11 cellular contexts compared by ENCODE assay signal in genomic region chr14:65080954-65081747, GRCh38. TPM values are rescaled to one million over a fixed set of nuclear protein-coding genes. Genes with fewer than 3 reads are reported as not detected.
DNase-seq lines count a peak whose midpoint lies in the region; ATAC-seq and TF ChIP-seq lines count a peak whose summit lies in the region.
"Had no signal": no experiment of that assay in that cellular context is flagged by ENCODE, and none has a peak within 500 bp of the region (broad histone marks: within the 10 kb centered on the region; RNA-seq: fewer than 3 reads in every experiment).

No MANE protein-coding gene starts in this region.

- H3K9me3 ChIP-seq in muscle layer of colon (ENCODE audit: low read length): no peaks in the 10 kb centered on the region

- H3K4me1 Mint-ChIP-seq in type B pancreatic cell (ENCODE audit: unreplicated experiment): peaks cover 9% of the 10 kb centered on the region

- intact Hi-C loops in sciatic nerve (cut with DNase I): no loop called here

- peaks cover 59% of the 10 kb centered on the region for H3K4me1 ChIP-seq in muscle layer of colon (ENCODE audit: insufficient read depth, low read length)
- H3K4me1 ChIP-seq: foreskin keratinocyte had no signal

- H3K27ac ChIP-seq in muscle layer of colon (ENCODE audit: low read depth, low read length): peak overlapping the region; percentile 17
- H3K27ac ChIP-seq: foreskin keratinocyte had no signal

- no peaks in the 10 kb centered on the region for H3K27me3 Mint-ChIP-seq in type B pancreatic cell

- H3K9ac ChIP-seq in muscle layer of colon (ENCODE audit: low read length): no peak overlapping the region

- H3K27ac Mint-ChIP-seq in activated naive CD4-positive, alpha-beta T cell treated with anti-CD3 and anti-CD28 coated beads, Interleukin-2, amount 50 U/mL, for 72 hours: peak overlapping the region; percentile 31 to 72
- peak overlapping the region; percentile 33 for H3K27ac Mint-ChIP-seq in type B pancreatic cell

- no peak overlapping the region for H3K4me3 Mint-ChIP-seq in type B pancreatic cell

- peaks cover 0 to 3% of the 10 kb centered on the region in 2 donors for H3K9me3 Mint-ChIP-seq in activated naive CD4-positive, alpha-beta T cell treated with anti-CD3 and anti-CD28 coated beads, Interleukin-2, amount 50 U/mL, for 72 hours
- H3K9me3 Mint-ChIP-seq in type B pancreatic cell: peaks cover 3% of the 10 kb centered on the region

- ATAC-seq in activated naive CD4-positive, alpha-beta T cell treated with anti-CD3 and anti-CD28 coated beads, Interleukin-2, amount 50 U/mL, for 72 hours: no peak
- ATAC-seq in sciatic nerve (no peak), GM21423 (IDR thresholded peaks at IDR 0.05; ENCODE audit: unreplicated experiment) (no peak)
- ATAC-seq: foreskin keratinocyte had no signal

- no peak for DNase-seq in activated naive CD4-positive, alpha-beta T cell treated with anti-CD3 and anti-CD28 coated beads, Interleukin-2, amount 50 U/mL, for 72 hours (ENCODE audit: low spot score in 2 of 2)
- no peak for DNase-seq in activated naive CD4-positive, alpha-beta T cell treated with anti-CD3 and anti-CD28 coated beads, Interleukin-2, amount 50 U/mL, for 16 hours
- peak; percentile 48 for DNase-seq in epidermal melanocyte (ENCODE audit: insufficient read length, low spot score)
- DNase-seq in type B pancreatic cell (ENCODE audit: extremely low spot score, unreplicated experiment): no peak
- DNase-seq in sciatic nerve (ENCODE audit: low spot score): no peak
- no peak for DNase-seq in medulla oblongata (ENCODE audit: extremely low spot score)
- DNase-seq: foreskin keratinocyte; NCI-H187; stimulated activated CD4-positive, alpha-beta T cell treated with anti-CD3 and anti-CD28 coated beads, Interleukin-2, amount 100 ng/mL, for 48 hours had no signal

- H3K27me3 ChIP-seq in muscle layer of colon (ENCODE audit: control insufficient read depth in 1 of 2, insufficient read depth in 2 of 2, low read length in 2 of 2): no peaks in the 10 kb centered on the region
- H3K27me3 ChIP-seq: foreskin keratinocyte had no signal

- H3K4me3 ChIP-seq in muscle layer of colon (ENCODE audit: low read depth in 1 of 2, low read length in 2 of 2): no peak overlapping the region

- H3K36me3 ChIP-seq in muscle layer of colon (ENCODE audit: insufficient read depth, low read length): peaks cover 36% of the 10 kb centered on the region

- no peak for TF ChIP-seq CTCF in type B pancreatic cell (conservative IDR thresholded peaks at IDR 0.05)

- H3K36me3 Mint-ChIP-seq in activated naive CD4-positive, alpha-beta T cell treated with anti-CD3 and anti-CD28 coated beads, Interleukin-2, amount 50 U/mL, for 72 hours: peaks cover 20 to 75% of the 10 kb centered on the region in 2 donors
- H3K36me3 Mint-ChIP-seq in type B pancreatic cell: peaks cover 46% of the 10 kb centered on the region

RNA-seq across cellular contexts. Expression of gene MAX, which starts 21.2 kb away (rescaled TPM):
- 100 to 1,000 TPM in 1 of 2 donors, 10 to 100 TPM in 1; 84.2 to 107 TPM for total RNA-seq in activated naive CD4-positive, alpha-beta T cell treated with anti-CD3 and anti-CD28 coated beads, Interleukin-2, amount 50 U/mL, for 72 hours
- total RNA-seq in type B pancreatic cell (ENCODE audit: low replicate concordance): 97.0 and 147 TPM in 2 replicates
- 131 TPM for total RNA-seq in sciatic nerve
